ENCODE assay signal across 38 cellular contexts in genomic region chr4:116108606-116109005, GRCh38.
"Had no signal": no experiment of that assay in that cellular context is flagged by ENCODE, and none has a peak within 500 bp of the region (broad histone marks: within the 10 kb centered on the region; RNA-seq: fewer than 3 reads in every experiment).

No MANE protein-coding gene starts in this region.

- H3K4me3 Mint-ChIP-seq: activated B cell treated with CpG ODN at 0.5 μM for 24 hours; activated CD4-positive, alpha-beta memory T cell treated with anti-CD3 and anti-CD28 coated beads for 36 hours; activated CD4-positive, alpha-beta T cell treated with anti-CD3 and anti-CD28 coated beads, Interleukin-2, amount 10 ng/mL, durations not matched to agents 24 days and 14 days; activated CD8-positive, alpha-beta T cell treated with anti-CD3 and anti-CD28 coated beads for 36 hours; activated naive CD4-positive, alpha-beta T cell treated with anti-CD3 and anti-CD28 coated beads for 36 hours; activated naive CD8-positive, alpha-beta T cell treated with anti-CD3 and anti-CD28 coated beads for 36 hours; activated T-cell treated with anti-CD3 and anti-CD28 coated beads, Interleukin-2, amount 50 U/mL, for 4 hours; activated T-cell treated with anti-CD3 and anti-CD28 coated beads, Interleukin-2, amount 50 U/mL, for 72 hours; activated T-helper 1 cell treated with anti-CD3 and anti-CD28 coated beads, Interleukin-12 subunit alpha, Interleukin-12 subunit beta, Interleukin-2, Interleukin-4 antibody, amounts not matched to agents 30 ng/mL and 10 ng/mL and 1 ng/mL, durations not matched to agents 14 hours and 24 hours and 36 hours; activated T-helper 17 cell treated with anti-CD3 and anti-CD28 coated beads, Interleukin-2, amount 50 U/mL, for 72 hours; central memory CD8-positive, alpha-beta T cell; T-helper 1 cell treated with Interleukin-12 subunit alpha and Interleukin-12 subunit beta and Interleukin-4 antibody, amounts not matched to agents 30 μg/mL and 1 μg/mL, for 36 hours; T-helper 2 cell treated with Interferon-gamma antibody and Interleukin-4, amounts not matched to agents 5 μg/mL and 100 μg/mL, for 36 hours had no signal

- H3K4me1 Mint-ChIP-seq: activated B cell treated with CpG ODN at 0.5 μM for 24 hours; activated CD4-positive, alpha-beta T cell treated with anti-CD3 and anti-CD28 coated beads, Interleukin-2, amount 10 ng/mL, durations not matched to agents 24 days and 14 days; activated naive CD8-positive, alpha-beta T cell treated with anti-CD3 and anti-CD28 coated beads for 36 hours; activated T-helper 17 cell treated with anti-CD3 and anti-CD28 coated beads, Interleukin-2, amount 50 U/mL, for 72 hours; central memory CD8-positive, alpha-beta T cell had no signal

- H3K36me3 ChIP-seq: adrenal gland, brain microvascular endothelial cell, breast epithelium had no signal

- H3K36me3 Mint-ChIP-seq: activated CD4-positive, alpha-beta memory T cell treated with anti-CD3 and anti-CD28 coated beads for 36 hours; activated naive CD4-positive, alpha-beta T cell treated with anti-CD3 and anti-CD28 coated beads, Interleukin-2, amount 50 U/mL, for 72 hours; activated naive CD8-positive, alpha-beta T cell treated with anti-CD3 and anti-CD28 coated beads for 36 hours had no signal

- FAIRE-seq: astrocyte, TTC549 had no signal

- DNase-seq: activated B cell treated with CpG ODN at 0.5 μM for 24 hours; activated CD4-positive, alpha-beta memory T cell treated with anti-CD3 and anti-CD28 coated beads for 36 hours; activated CD4-positive, alpha-beta T cell treated with anti-CD3 and anti-CD28 coated beads for 4 hours; activated CD4-positive, alpha-beta T cell treated with anti-CD3 and anti-CD28 coated beads, Interleukin-2, amount 10 ng/mL, durations not matched to agents 24 days and 14 days; activated CD4-positive, alpha-beta T cell treated with anti-CD3 and anti-CD28 coated beads, Interleukin-2, amount 50 U/mL, for 1 hour; activated CD4-positive, alpha-beta T cell treated with anti-CD3 and anti-CD28 coated beads, Interleukin-2, amount 50 U/mL, for 4 hours; activated CD4-positive, CD25-positive, alpha-beta regulatory T cell treated with anti-CD3 and anti-CD28 coated beads, Interleukin-2, amount 50 U/mL, for 72 hours; activated CD8-positive, alpha-beta memory T cell treated with anti-CD3 and anti-CD28 coated beads, Interleukin-2, amount 50 U/mL, for 4 hours; activated CD8-positive, alpha-beta T cell treated with anti-CD3 and anti-CD28 coated beads for 36 hours; activated effector memory CD4-positive, alpha-beta T cell treated with anti-CD3 and anti-CD28 coated beads, Interleukin-2, amount 50 U/mL, for 16 hours; activated gamma-delta T cell treated with Interleukin-2 at 50 U/mL for 16 hours; activated naive CD4-positive, alpha-beta T cell; activated naive CD4-positive, alpha-beta T cell treated with anti-CD3 and anti-CD28 coated beads for 36 hours; activated naive CD4-positive, alpha-beta T cell treated with anti-CD3 and anti-CD28 coated beads, Interleukin-2, amount 50 U/mL, for 16 hours; activated naive CD8-positive, alpha-beta T cell treated with anti-CD3 and anti-CD28 coated beads for 36 hours; activated T-cell treated with anti-CD3 and anti-CD28 coated beads for 4 hours; activated T-cell treated with anti-CD3 and anti-CD28 coated beads, Interleukin-2, amount 50 U/mL, for 1 hour; activated T-cell treated with anti-CD3 and anti-CD28 coated beads, Interleukin-2, amount 50 U/mL, for 4 hours; activated T-cell treated with anti-CD3 and anti-CD28 coated beads, Interleukin-2, amount 50 U/mL, for 72 hours; adrenal gland; amniotic stem cell; aorta; body of pancreas; brain microvascular endothelial cell; cerebellar nuclear complex; T-helper 1 cell; T-helper 2 cell; T-helper 9 cell had no signal

- H3K9me3 Mint-ChIP-seq: activated B cell treated with CpG ODN at 0.5 μM for 24 hours; activated CD4-positive, alpha-beta T cell treated with anti-CD3 and anti-CD28 coated beads, Interleukin-2, amount 10 ng/mL, durations not matched to agents 24 days and 14 days; activated naive CD8-positive, alpha-beta T cell treated with anti-CD3 and anti-CD28 coated beads for 36 hours; activated T-cell treated with anti-CD3 and anti-CD28 coated beads, Interleukin-2, amount 50 U/mL, for 72 hours; activated T-helper 1 cell treated with anti-CD3 and anti-CD28 coated beads, Interleukin-12 subunit alpha, Interleukin-12 subunit beta, Interleukin-2, Interleukin-4 antibody, amounts not matched to agents 30 ng/mL and 10 ng/mL and 1 ng/mL, durations not matched to agents 14 hours and 24 hours and 36 hours; activated T-helper 17 cell treated with anti-CD3 and anti-CD28 coated beads, Interleukin-2, amount 50 U/mL, for 72 hours; T-helper 1 cell treated with Interleukin-12 subunit alpha and Interleukin-12 subunit beta and Interleukin-4 antibody, amounts not matched to agents 30 μg/mL and 1 μg/mL, for 36 hours; T-helper 2 cell treated with Interferon-gamma antibody and Interleukin-4, amounts not matched to agents 5 μg/mL and 100 μg/mL, for 36 hours had no signal

- H3K27ac Mint-ChIP-seq: activated B cell treated with CpG ODN at 0.5 μM for 24 hours; activated CD4-positive, alpha-beta memory T cell treated with anti-CD3 and anti-CD28 coated beads for 36 hours; activated CD4-positive, alpha-beta T cell treated with anti-CD3 and anti-CD28 coated beads, Interleukin-2, amount 10 ng/mL, durations not matched to agents 24 days and 14 days; activated CD8-positive, alpha-beta T cell treated with anti-CD3 and anti-CD28 coated beads for 36 hours; activated naive CD4-positive, alpha-beta T cell treated with anti-CD3 and anti-CD28 coated beads for 36 hours; activated naive CD4-positive, alpha-beta T cell treated with anti-CD3 and anti-CD28 coated beads, Interleukin-2, amount 50 U/mL, for 72 hours; activated naive CD8-positive, alpha-beta T cell treated with anti-CD3 and anti-CD28 coated beads for 36 hours; activated T-cell treated with anti-CD3 and anti-CD28 coated beads, Interleukin-2, amount 50 U/mL, for 72 hours; activated T-helper 1 cell treated with anti-CD3 and anti-CD28 coated beads, Interleukin-12 subunit alpha, Interleukin-12 subunit beta, Interleukin-2, Interleukin-4 antibody, amounts not matched to agents 30 ng/mL and 10 ng/mL and 1 ng/mL, durations not matched to agents 14 hours and 24 hours and 36 hours; activated T-helper 17 cell treated with anti-CD3 and anti-CD28 coated beads, Interleukin-2, amount 50 U/mL, for 72 hours; T-helper 1 cell treated with Interleukin-12 subunit alpha and Interleukin-12 subunit beta and Interleukin-4 antibody, amounts not matched to agents 30 μg/mL and 1 μg/mL, for 36 hours; T-helper 2 cell treated with Interferon-gamma antibody and Interleukin-4, amounts not matched to agents 5 μg/mL and 100 μg/mL, for 36 hours had no signal

- H3K4me3 ChIP-seq: adrenal gland, body of pancreas, breast epithelium had no signal

- H3K9me3 ChIP-seq: adrenal gland, body of pancreas, breast epithelium had no signal

- H3K27ac ChIP-seq: adrenal gland, body of pancreas, brain microvascular endothelial cell, breast epithelium, VCaP had no signal

- H3K27me3 Mint-ChIP-seq: activated B cell treated with CpG ODN at 0.5 μM for 24 hours; activated CD4-positive, alpha-beta memory T cell treated with anti-CD3 and anti-CD28 coated beads for 36 hours; activated CD4-positive, alpha-beta T cell treated with anti-CD3 and anti-CD28 coated beads, Interleukin-2, amount 10 ng/mL, durations not matched to agents 24 days and 14 days; activated CD8-positive, alpha-beta T cell treated with anti-CD3 and anti-CD28 coated beads for 36 hours; activated naive CD8-positive, alpha-beta T cell treated with anti-CD3 and anti-CD28 coated beads for 36 hours; activated T-helper 17 cell treated with anti-CD3 and anti-CD28 coated beads, Interleukin-2, amount 50 U/mL, for 72 hours; central memory CD8-positive, alpha-beta T cell had no signal

- ATAC-seq: activated CD8-positive, alpha-beta T cell treated with anti-CD3 and anti-CD28 coated beads for 36 hours; activated naive CD4-positive, alpha-beta T cell treated with anti-CD3 and anti-CD28 coated beads, Interleukin-2, amount 50 U/mL, for 72 hours; activated T-cell treated with anti-CD3 and anti-CD28 coated beads, Interleukin-2, amount 50 U/mL, for 4 hours; activated T-cell treated with anti-CD3 and anti-CD28 coated beads, Interleukin-2, amount 50 U/mL, for 72 hours; activated T-helper 17 cell treated with anti-CD3 and anti-CD28 coated beads, Interleukin-2, amount 50 U/mL, for 72 hours; body of pancreas had no signal

- H3K27me3 ChIP-seq: adrenal gland, body of pancreas, brain microvascular endothelial cell, breast epithelium had no signal

- H3K4me1 ChIP-seq: adrenal gland, body of pancreas, breast epithelium had no signal
